Comparison of ENCODE assay signal across 29 cellular contexts in genomic region chr7:120774481-120774880, GRCh38.
"Had no signal": no experiment of that assay in that cellular context is flagged by ENCODE, and none has a peak within 500 bp of the region (broad histone marks: within the 10 kb centered on the region; RNA-seq: fewer than 3 reads in every experiment).

No MANE protein-coding gene starts in this region.

- H3K4me1 Mint-ChIP-seq: activated B cell treated with CpG ODN at 0.5 μM for 24 hours; activated CD4-positive, alpha-beta T cell treated with anti-CD3 and anti-CD28 coated beads, Interleukin-2, amount 10 ng/mL, durations not matched to agents 24 days and 14 days; brain; central memory CD8-positive, alpha-beta T cell; T-helper 17 cell had no signal

- H3K9me3 Mint-ChIP-seq: activated B cell treated with CpG ODN at 0.5 μM for 24 hours; activated CD4-positive, alpha-beta memory T cell treated with anti-CD3 and anti-CD28 coated beads for 36 hours; activated CD4-positive, alpha-beta T cell treated with anti-CD3 and anti-CD28 coated beads, Interleukin-2, amount 10 ng/mL, durations not matched to agents 24 days and 14 days; activated naive CD4-positive, alpha-beta T cell treated with anti-CD3 and anti-CD28 coated beads for 36 hours; activated T-cell treated with anti-CD3 and anti-CD28 coated beads, Interleukin-2, amount 50 U/mL, for 4 hours; brain; central memory CD8-positive, alpha-beta T cell had no signal

- H3K27ac Mint-ChIP-seq: activated B cell treated with CpG ODN at 0.5 μM for 24 hours; activated CD4-positive, alpha-beta memory T cell treated with anti-CD3 and anti-CD28 coated beads for 36 hours; activated CD4-positive, alpha-beta T cell treated with anti-CD3 and anti-CD28 coated beads, Interleukin-2, amount 10 ng/mL, durations not matched to agents 24 days and 14 days; activated naive CD4-positive, alpha-beta T cell treated with anti-CD3 and anti-CD28 coated beads for 36 hours; activated naive CD8-positive, alpha-beta T cell; brain; T-helper 17 cell had no signal

- H3K4me1 ChIP-seq: Peyer's patch, SJSA1 had no signal

- ATAC-seq: activated T-cell treated with anti-CD3 and anti-CD28 coated beads, Interleukin-2, amount 50 U/mL, for 4 hours; T-helper 17 cell had no signal

- H3K36me3 Mint-ChIP-seq: activated CD4-positive, alpha-beta memory T cell treated with anti-CD3 and anti-CD28 coated beads for 36 hours; activated naive CD8-positive, alpha-beta T cell; brain had no signal

- H3K9me3 ChIP-seq: MG63, Peyer's patch, SJSA1 had no signal

- H3K27me3 Mint-ChIP-seq: activated CD4-positive, alpha-beta memory T cell treated with anti-CD3 and anti-CD28 coated beads for 36 hours; activated CD4-positive, alpha-beta T cell treated with anti-CD3 and anti-CD28 coated beads, Interleukin-2, amount 10 ng/mL, durations not matched to agents 24 days and 14 days; activated naive CD8-positive, alpha-beta T cell; brain; central memory CD8-positive, alpha-beta T cell; T-helper 17 cell had no signal

- H3K4me3 ChIP-seq: MG63, Peyer's patch, SJSA1 had no signal

- H3K36me3 ChIP-seq: MG63, Peyer's patch, SJSA1 had no signal

- H3K4me3 Mint-ChIP-seq: activated B cell treated with CpG ODN at 0.5 μM for 24 hours; activated CD4-positive, alpha-beta memory T cell treated with anti-CD3 and anti-CD28 coated beads for 36 hours; activated CD4-positive, alpha-beta T cell treated with anti-CD3 and anti-CD28 coated beads, Interleukin-2, amount 10 ng/mL, durations not matched to agents 24 days and 14 days; activated naive CD4-positive, alpha-beta T cell treated with anti-CD3 and anti-CD28 coated beads for 36 hours; activated naive CD8-positive, alpha-beta T cell; activated T-cell treated with anti-CD3 and anti-CD28 coated beads, Interleukin-2, amount 50 U/mL, for 4 hours; brain; central memory CD8-positive, alpha-beta T cell; T-helper 17 cell had no signal

- H3K27ac ChIP-seq: Peyer's patch, RWPE1, SJSA1 had no signal

- DNase-seq: activated B cell treated with CpG ODN at 0.5 μM for 24 hours; activated CD4-positive, alpha-beta memory T cell treated with anti-CD3 and anti-CD28 coated beads for 36 hours; activated CD4-positive, alpha-beta T cell treated with anti-CD3 and anti-CD28 coated beads for 1 hour; activated CD4-positive, alpha-beta T cell treated with anti-CD3 and anti-CD28 coated beads, Interleukin-2, amount 10 ng/mL, durations not matched to agents 24 days and 14 days; activated CD8-positive, alpha-beta memory T cell treated with anti-CD3 and anti-CD28 coated beads for 24 hours; activated gamma-delta T cell; activated naive CD4-positive, alpha-beta T cell treated with anti-CD3 and anti-CD28 coated beads for 36 hours; activated T-cell treated with anti-CD3 and anti-CD28 coated beads, Interleukin-2, amount 50 U/mL, for 4 hours; amygdala; MG63; NCI-H1105; NCI-H1436; NCI-H1694 treated with DMSO at 0.1 percent for 48 hours; NCI-H2029 treated with DMSO at 0.1 percent for 48 hours; NCI-H2171; NCI-H2227 treated with DMSO at 0.1 percent for 48 hours; NCI-H446 treated with DMSO at 0.1 percent for 48 hours; NCI-H524 treated with DMSO at 0.1 percent for 48 hours; NCI-H774; NK-92 treated with Interleukin-12 subunit alpha and Interleukin-12 subunit beta, amount 100 ng/mL, for 24 hours; Peyer's patch; Right ventricle myocardium superior; T-helper 17 cell; T-helper 9 cell had no signal

- H3K27me3 ChIP-seq: MG63, Peyer's patch had no signal
